Comparison of ENCODE assay signal across 9 cellular contexts in genomic region chr1:179586107-179586823, GRCh38. TPM values are rescaled to one million over a fixed set of nuclear protein-coding genes. Genes with fewer than 3 reads are reported as not detected.
A peak's percentile ranks its signal among the peaks of the same experiment; 100 is the strongest.
DNase-seq lines count a peak whose midpoint lies in the region; ATAC-seq, FAIRE-seq and TF ChIP-seq lines count a peak whose summit lies in the region.
"Had no signal": no experiment of that assay in that cellular context is flagged by ENCODE, and none has a peak within 500 bp of the region (broad histone marks: within the 10 kb centered on the region; RNA-seq: fewer than 3 reads in every experiment).

No MANE protein-coding gene starts in this region.

- 1% methylated on average over 39 to 60 of the region's 60 CpGs for WGBS in pancreas, 2 donors

- FAIRE-seq in pancreas (lab: Jason Lieb, UNC) = no peak

- peak; percentile 59 to 69 (median 62) for TF ChIP-seq CTCF in pancreas (IDR thresholded peaks at IDR 0.05)

- peak overlapping the region; percentile 36 for H3K4me3 ChIP-seq in SJCRH30
- peak overlapping the region; percentile 9 to 43 (median 27) for H3K4me3 ChIP-seq in pancreas

- H3K27me3 Mint-ChIP-seq in activated CD4-positive, alpha-beta memory T cell treated with anti-CD3 and anti-CD28 coated beads for 36 hours = peaks cover 35% of the 10 kb centered on the region

- no peak overlapping the region for H3K4me3 Mint-ChIP-seq in activated CD4-positive, alpha-beta memory T cell treated with anti-CD3 and anti-CD28 coated beads for 36 hours

- peaks cover 2% of the 10 kb centered on the region for H3K4me1 Mint-ChIP-seq in activated CD4-positive, alpha-beta memory T cell treated with anti-CD3 and anti-CD28 coated beads for 36 hours (ENCODE audit: low read depth)

- no peak overlapping the region for H3K27ac Mint-ChIP-seq in activated CD4-positive, alpha-beta memory T cell treated with anti-CD3 and anti-CD28 coated beads for 36 hours

- CTCF ChIA-PET in activated CD4-positive, alpha-beta memory T cell treated with anti-CD3 and anti-CD28 coated beads for 36 hours (lab: Charles Lee) = no interaction called here

- H3K9me3 Mint-ChIP-seq in activated CD4-positive, alpha-beta memory T cell treated with anti-CD3 and anti-CD28 coated beads for 36 hours = no peaks in the 10 kb centered on the region

- H3K27me3 ChIP-seq in SJCRH30 = no peaks in the 10 kb centered on the region
- no peaks in the 10 kb centered on the region for H3K27me3 ChIP-seq in pancreas

- peak; percentile 19 for DNase-seq in stimulated activated CD4-positive, alpha-beta T cell treated with anti-CD3 and anti-CD28 coated beads, Interleukin-15, amount 100 ng/mL, for 24 hours
- no peak for DNase-seq in stimulated activated CD4-positive, alpha-beta T cell treated with anti-CD3 and anti-CD28 coated beads, Interleukin-12 subunit alpha, Interleukin-12 subunit beta, amount 100 ng/mL, for 4 hours
- DNase-seq in SJCRH30 (peak; percentile 22 to 51), globus pallidus (ENCODE audit: low spot score) (peak; percentile 26), pancreas (peak; percentile 60 to 92 (median 84))
- no peak for DNase-seq in activated CD4-positive, alpha-beta memory T cell treated with anti-CD3 and anti-CD28 coated beads for 36 hours
- DNase-seq in activated CD4-positive, CD25-positive, alpha-beta regulatory T cell treated with anti-CD3 and anti-CD28 coated beads, Interleukin-2, amount 50 U/mL, for 72 hours = no peak

- H3K27ac ChIP-seq in SJCRH30 = no peak overlapping the region
- peak overlapping the region; percentile 60 to 87 (median 80) for H3K27ac ChIP-seq in pancreas

- no peaks in the 10 kb centered on the region for H3K36me3 Mint-ChIP-seq in activated CD4-positive, alpha-beta memory T cell treated with anti-CD3 and anti-CD28 coated beads for 36 hours

- H3K9me3 ChIP-seq in SJCRH30 (replicated peaks) (no peaks in the 10 kb centered on the region), pancreas (no peaks in the 10 kb centered on the region)

- H3K36me3 ChIP-seq in SJCRH30 (no peaks in the 10 kb centered on the region), pancreas (no peaks in the 10 kb centered on the region)

- ATAC-seq in pancreas (peak; percentile 91 to 98 (median 95)), HG03280 (IDR thresholded peaks at IDR 0.05; ENCODE audit: unreplicated experiment) (no peak)

- H3K4me1 ChIP-seq in SJCRH30 (no peaks in the 10 kb centered on the region), pancreas (no peaks in the 10 kb centered on the region)

- POLR2A ChIA-PET in activated CD4-positive, alpha-beta memory T cell treated with anti-CD3 and anti-CD28 coated beads for 36 hours (lab: Charles Lee) = no interaction called here

- intact Hi-C loops in pancreas (cut with DNase I) = no loop called here
- intact Hi-C loops in activated CD4-positive, alpha-beta memory T cell treated with anti-CD3 and anti-CD28 coated beads for 36 hours (cut with micrococcal nuclease) = no loop called here

RNA-seq across cellular contexts. Expression of gene TDRD5, which starts 5.4 kb away (rescaled TPM):
- total RNA-seq in SJCRH30 (2014; rRNA removed; shearing (Covaris generic)) = not detected in 2 replicates
- total RNA-seq in pancreas = under 1 TPM in 5 of 6 donors, not detected in 1; 0.06 to 0.47 (median 0.23) TPM
- polyA plus RNA-seq in pancreas = 1 to 10 TPM in 1 of 2 donors, under 1 TPM in 1; 0.23 to 1.5 TPM
- not detected for total RNA-seq in activated CD4-positive, alpha-beta memory T cell treated with anti-CD3 and anti-CD28 coated beads for 36 hours

RNA-seq across cellular contexts. Expression of gene NPHS2, which starts 10.5 kb away (rescaled TPM):
- total RNA-seq in SJCRH30 (2014; rRNA removed; shearing (Covaris generic)) = not detected in 2 replicates
- total RNA-seq in pancreas = under 1 TPM in 1 of 6 donors, not detected in 5; 0.12 TPM
- polyA plus RNA-seq in pancreas = not detected
- total RNA-seq in activated CD4-positive, alpha-beta memory T cell treated with anti-CD3 and anti-CD28 coated beads for 36 hours = not detected
- total RNA-seq: subcutaneous adipose tissue had no signal

Comparison
In these comparisons a context has a peak if more than half of its experiments do, and no peak if none do; other contexts are left out.
1. DNase-seq: peak in stimulated activated CD4-positive, alpha-beta T cell treated with anti-CD3 and anti-CD28 coated beads, Interleukin-15, amount 100 ng/mL, for 24 hours (single experiment), SJCRH30 (2 of 2), globus pallidus (single experiment) and pancreas (6 of 6); none in stimulated activated CD4-positive, alpha-beta T cell treated with anti-CD3 and anti-CD28 coated beads, Interleukin-12 subunit alpha, Interleukin-12 subunit beta, amount 100 ng/mL, for 4 hours (single experiment), activated CD4-positive, alpha-beta memory T cell treated with anti-CD3 and anti-CD28 coated beads for 36 hours (single experiment) and activated CD4-positive, CD25-positive, alpha-beta regulatory T cell treated with anti-CD3 and anti-CD28 coated beads, Interleukin-2, amount 50 U/mL, for 72 hours (single experiment).